11 cellular contexts compared by ENCODE assay signal in the genomic region with DNA sequence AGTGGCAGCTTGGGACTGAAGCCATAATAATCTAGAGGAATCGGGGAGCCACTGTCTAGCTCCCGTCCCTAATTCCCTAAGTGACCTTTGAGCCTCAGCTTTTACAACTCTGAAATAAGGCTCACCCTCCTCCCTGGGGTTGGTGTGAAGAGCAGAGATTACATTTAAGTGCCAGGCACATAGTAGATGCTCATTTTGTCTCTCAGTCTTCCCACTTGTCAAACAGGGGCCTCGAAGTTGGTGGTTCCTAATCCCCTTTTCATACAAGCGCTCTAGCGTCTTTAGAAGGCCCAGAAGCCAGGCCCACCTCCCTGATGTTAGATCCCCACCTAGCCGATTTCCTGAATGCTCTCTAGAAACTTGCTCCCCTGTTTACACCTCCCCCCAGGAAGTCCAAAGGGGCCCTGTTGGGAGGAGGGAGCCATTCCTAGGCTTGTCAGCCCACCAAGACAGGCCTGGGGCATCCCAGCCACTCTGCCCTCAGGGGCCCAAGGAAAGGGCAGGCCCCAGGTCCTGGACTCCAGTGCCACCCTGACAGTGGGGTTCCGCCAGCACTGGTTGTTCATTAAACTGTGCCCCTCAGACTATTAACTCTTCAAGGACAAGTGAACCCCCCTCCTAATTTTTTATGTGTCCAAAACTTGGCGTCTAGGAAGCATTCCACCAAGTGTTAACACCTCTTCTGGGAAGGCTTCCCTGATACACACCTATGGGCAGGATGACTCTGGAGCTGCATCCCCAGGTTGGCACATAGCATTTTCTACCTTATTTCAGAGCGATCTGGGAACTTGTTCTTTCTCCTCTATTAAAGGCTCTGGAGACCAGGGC. TPM values are rescaled to one million over a fixed set of nuclear protein-coding genes. Genes with fewer than 3 reads are reported as not detected.
A peak's percentile ranks its signal among the peaks of the same experiment; 100 is the strongest.
DNase-seq lines count a peak whose midpoint lies in the region; ATAC-seq and TF ChIP-seq lines count a peak whose summit lies in the region.
"Had no signal": no experiment of that assay in that cellular context is flagged by ENCODE, and none has a peak within 500 bp of the region (broad histone marks: within the 10 kb centered on the region; RNA-seq: fewer than 3 reads in every experiment).

No MANE protein-coding gene starts in this region.

- 59% methylated on average over 8 of the region's 9 CpGs for WGBS in mesenchymal stem cell

- intact Hi-C loops in ascending aorta (cut with DNase I): loop anchor here (5.0 to 10.0 kb wide), 2 partner anchors 595 to 607 kb away; partner anchors contain the start of genes HSPG2 and SH2D5

- peak overlapping the region; percentile 99 for H2BK15ac ChIP-seq in mesenchymal stem cell (ENCODE audit: low read depth, poor library complexity, severe bottlenecking)

- H3K27ac ChIP-seq in Karpas-422 (ENCODE audit: low read length) (peak overlapping the region; percentile 96), ascending aorta (peak overlapping the region; percentile 95 to 97), mesenchymal stem cell (ENCODE audit: low read length, poor library complexity, severe bottlenecking) (no peak overlapping the region), subcutaneous abdominal adipose tissue (ENCODE audit: low read depth, low read length) (peak overlapping the region; percentile 89)
- H3K27ac ChIP-seq: brain microvascular endothelial cell, SJCRH30 had no signal

- peak overlapping the region; percentile 40 for H2BK120ac ChIP-seq in mesenchymal stem cell (ENCODE audit: low read depth, low read length)

- H3K36me3 ChIP-seq in Karpas-422 (ENCODE audit: insufficient read depth, low read length) (no peaks in the 10 kb centered on the region; the same call in 1 of the 2 replicates), ascending aorta (no peaks in the 10 kb centered on the region), mesenchymal stem cell (ENCODE audit: control insufficient read depth in 1 of 2, insufficient read depth in 2 of 2, low read depth in 1 of 2, low read length in 2 of 2) (peaks cover 7 to 8% of the 10 kb centered on the region in 2 experiments), subcutaneous abdominal adipose tissue (ENCODE audit: control insufficient read depth in 5 of 5, insufficient read depth in 5 of 5, low read length in 5 of 5) (peaks cover 0 to 3% (median 0%) of the 10 kb centered on the region in 5 donors), BE2C (peaks cover 2% of the 10 kb centered on the region; the same call in 1 of the 2 replicates)
- H3K36me3 ChIP-seq: brain microvascular endothelial cell, SJCRH30 had no signal

- ATAC-seq in HG03108 (IDR thresholded peaks at IDR 0.05; ENCODE audit: unreplicated experiment) (no peak), HG03196 (IDR thresholded peaks at IDR 0.05; ENCODE audit: unreplicated experiment) (no peak)

- no peak for DNase-seq in Karpas-422
- DNase-seq in ascending aorta (ENCODE audit: low spot score in 2 of 2): no peak
- DNase-seq in mesenchymal stem cell: no peak
- DNase-seq in BE2C: no peak
- no peak for DNase-seq in Kasumi-1 (lab: John Stamatoyannopoulos, UW)
- DNase-seq: activated CD8-positive, alpha-beta memory T cell treated with anti-CD3 and anti-CD28 coated beads for 24 hours; brain microvascular endothelial cell had no signal

- H2AK5ac ChIP-seq in mesenchymal stem cell (ENCODE audit: low read length, severe bottlenecking): peak overlapping the region; percentile 47

- peak overlapping the region; percentile 12; the same call in 1 of the 2 replicates for H3K9ac ChIP-seq in Karpas-422 (ENCODE audit: low read length)
- peak overlapping the region; percentile 21 for H3K9ac ChIP-seq in mesenchymal stem cell (ENCODE audit: low read length)
- peak overlapping the region in 4 of 5 donors; percentile 8 to 58 (median 49) for H3K9ac ChIP-seq in subcutaneous abdominal adipose tissue (ENCODE audit: low read length in 5 of 5)

- no peaks in the 10 kb centered on the region for H3K27me3 ChIP-seq in Karpas-422 (ENCODE audit: low read length)
- no peaks in the 10 kb centered on the region for H3K27me3 ChIP-seq in ascending aorta
- no peaks in the 10 kb centered on the region for H3K27me3 ChIP-seq in mesenchymal stem cell (ENCODE audit: control insufficient read depth in 1 of 2, insufficient read depth in 1 of 2, low read length in 2 of 2)
- H3K27me3 ChIP-seq in subcutaneous abdominal adipose tissue (ENCODE audit: control insufficient read depth in 5 of 5, insufficient read depth in 4 of 5, low read length in 5 of 5): no peaks in the 10 kb centered on the region
- no peaks in the 10 kb centered on the region for H3K27me3 ChIP-seq in BE2C
- H3K27me3 ChIP-seq: brain microvascular endothelial cell, SJCRH30 had no signal

- H3K4me3 ChIP-seq in Karpas-422 (ENCODE audit: low read length): no peak overlapping the region
- H3K4me3 ChIP-seq in ascending aorta: no peak overlapping the region
- H3K4me3 ChIP-seq in mesenchymal stem cell (ENCODE audit: insufficient read depth in 1 of 2, low read depth in 1 of 2, low read length in 2 of 2): no peak overlapping the region
- H3K4me3 ChIP-seq in subcutaneous abdominal adipose tissue (ENCODE audit: low read depth in 1 of 5, low read length in 5 of 5): no peak overlapping the region
- H3K4me3 ChIP-seq in BE2C (ENCODE audit: low read depth, low read length): no peak overlapping the region
- H3K4me3 ChIP-seq: SJCRH30 had no signal

- no peak overlapping the region for H3K23ac ChIP-seq in mesenchymal stem cell (ENCODE audit: low read length in 2 of 2)

- peak overlapping the region; percentile 57 to 63 for H3K18ac ChIP-seq in mesenchymal stem cell (ENCODE audit: low read depth in 1 of 2, low read length in 2 of 2)

- H3K9me3 ChIP-seq in Karpas-422 (ENCODE audit: low read length): no peaks in the 10 kb centered on the region
- no peaks in the 10 kb centered on the region for H3K9me3 ChIP-seq in ascending aorta
- no peaks in the 10 kb centered on the region for H3K9me3 ChIP-seq in mesenchymal stem cell (ENCODE audit: control insufficient read depth, low read length)
- no peaks in the 10 kb centered on the region for H3K9me3 ChIP-seq in subcutaneous abdominal adipose tissue (ENCODE audit: control insufficient read depth in 5 of 5, low read length in 5 of 5)
- no peaks in the 10 kb centered on the region for H3K9me3 ChIP-seq in BE2C
- H3K9me3 ChIP-seq: SJCRH30 had no signal

- peaks cover 59% of the 10 kb centered on the region for H4K20me1 ChIP-seq in Karpas-422 (ENCODE audit: insufficient read depth, low read depth, low read length)

- H2BK5ac ChIP-seq in mesenchymal stem cell (ENCODE audit: low read depth, low read length, poor library complexity, severe bottlenecking): no peak overlapping the region

- peak overlapping the region; percentile 49 for H4K8ac ChIP-seq in mesenchymal stem cell (ENCODE audit: low read length)

- H3K79me2 ChIP-seq in Karpas-422 (ENCODE audit: low read length): peaks cover 95% of the 10 kb centered on the region

- H3K4ac ChIP-seq in mesenchymal stem cell (ENCODE audit: low read depth in 1 of 2, low read length in 2 of 2): peak overlapping the region; percentile 21 to 46

- H3K4me2 ChIP-seq in Karpas-422 (ENCODE audit: low read depth, low read length, poor library complexity, severe bottlenecking) (peak overlapping the region; percentile 73), mesenchymal stem cell (ENCODE audit: low read length, poor library complexity, severe bottlenecking) (no peak overlapping the region)

- H2AFZ ChIP-seq in Karpas-422 (ENCODE audit: low read length) (no peak overlapping the region), mesenchymal stem cell (ENCODE audit: low read depth, low read length) (no peak overlapping the region)

- TF ChIP-seq CTCF in ascending aorta (IDR thresholded peaks at IDR 0.05): peak in 1 of 3 experiments; percentile 7
- TF ChIP-seq CTCF in BE2C (IDR thresholded peaks at IDR 0.05; ENCODE audit: low read depth, low read length): no peak

- H3K4me1 ChIP-seq in Karpas-422 (ENCODE audit: low read length): peaks cover 95% of the 10 kb centered on the region
- H3K4me1 ChIP-seq in ascending aorta: peaks cover 58 to 74% of the 10 kb centered on the region in 2 donors
- H3K4me1 ChIP-seq in mesenchymal stem cell (ENCODE audit: control insufficient read depth, insufficient read depth, low read depth, low read length): peaks cover 59% of the 10 kb centered on the region
- peaks cover 48 to 99% (median 93%) of the 10 kb centered on the region in 5 donors for H3K4me1 ChIP-seq in subcutaneous abdominal adipose tissue (ENCODE audit: control insufficient read depth in 5 of 5, insufficient read depth in 5 of 5, low read length in 5 of 5)
- H3K4me1 ChIP-seq in BE2C: peaks cover 30% of the 10 kb centered on the region

- H4K91ac ChIP-seq in mesenchymal stem cell (ENCODE audit: low read length): peak overlapping the region; percentile 41

- H3K79me1 ChIP-seq in mesenchymal stem cell (replicated peaks; ENCODE audit: low read length, poor library complexity, severe bottlenecking): peaks cover 49% of the 10 kb centered on the region

- H3K14ac ChIP-seq in mesenchymal stem cell (ENCODE audit: low read length in 2 of 2): no peak overlapping the region

- no peaks in the 10 kb centered on the region for H3K9me2 ChIP-seq in Karpas-422 (replicated peaks; ENCODE audit: insufficient read depth, low read length)

- peak overlapping the region; percentile 78 to 87 for H2BK12ac ChIP-seq in mesenchymal stem cell (ENCODE audit: low read length in 2 of 2)

RNA-seq across cellular contexts. Expression of gene ECE1, which starts 49.4 kb away (rescaled TPM):
- 59.9 and 81.7 TPM in 2 replicates for total RNA-seq in Karpas-422 (2014; rRNA removed; shearing (Covaris generic); ENCODE audit: low replicate concordance)
- 336 TPM for total RNA-seq in ascending aorta
- polyA plus RNA-seq in mesenchymal stem cell (2013, experiment 1 of 2): 229 TPM
- polyA plus RNA-seq in mesenchymal stem cell (2013, experiment 2 of 2): 222 TPM
- polyA plus RNA-seq in BE2C (2012; ENCODE audit: insufficient read depth, insufficient read length, low read depth): 52.5 TPM
